23 cellular contexts compared by ENCODE assay signal in genomic region chr4:165524532-165525190, GRCh38.
"Had no signal": no experiment of that assay in that cellular context is flagged by ENCODE, and none has a peak within 500 bp of the region (broad histone marks: within the 10 kb centered on the region; RNA-seq: fewer than 3 reads in every experiment).

No MANE protein-coding gene starts in this region.

- ATAC-seq: body of pancreas; gastroesophageal sphincter; lower lobe of right lung; natural killer cell; stimulated activated memory B cell treated with anti-CD40 and anti-IgM and Interleukin-4, amounts not matched to agents 10 μg/mL and 1 μg/mL and 100 μg/mL, for 72 hours; T-cell; WTC11 had no signal

- DNase-seq: activated CD4-positive, alpha-beta memory T cell treated with anti-CD3 and anti-CD28 coated beads for 36 hours; activated CD4-positive, alpha-beta T cell treated with anti-CD3 and anti-CD28 coated beads for 4 hours; activated gamma-delta T cell treated with Interleukin-2 at 50 U/mL for 16 hours; activated T-cell treated with anti-CD3 and anti-CD28 coated beads for 4 hours; amygdala; body of pancreas; central memory CD4-positive, alpha-beta T cell; colonic mucosa; endodermal cell; heart right ventricle; kidney glomerular epithelial cell; lower lobe of right lung; natural killer cell; spleen; stimulated activated CD4-positive, alpha-beta T cell treated with anti-CD3 and anti-CD28 coated beads, Interleukin-4, amount 100 ng/mL, for 4 hours; T-cell; testis had no signal

- H3K4me3 ChIP-seq: body of pancreas, colonic mucosa, gastroesophageal sphincter, heart right ventricle, lower lobe of right lung, spleen, testis had no signal

- H3K27ac ChIP-seq: body of pancreas, colonic mucosa, epithelial cell of prostate, gastroesophageal sphincter, lower lobe of right lung, neutrophil, parathyroid adenoma, spleen, testis had no signal
